ENCODE assay signal across 8 cellular contexts in genomic region chr7:67189777-67190469, GRCh38.
A peak's percentile ranks its signal among the peaks of the same experiment; 100 is the strongest.
DNase-seq lines count a peak whose midpoint lies in the region; ATAC-seq, FAIRE-seq and TF ChIP-seq lines count a peak whose summit lies in the region.
"Not testable (repeated sequence)": the region's sequence is repeated elsewhere in the genome, so short reads cannot be mapped to it uniquely, and the experiment has no call there.

No MANE protein-coding gene starts in this region.

- H3K79me2 ChIP-seq in endothelial cell of umbilical vein (ENCODE audit: control insufficient read depth, insufficient read depth, low read length): not testable (repeated sequence)

- CTCF ChIA-PET in WTC11 (lab: Charles Lee); endothelial cell of umbilical vein (lab: Charles Lee): not testable (repeated sequence)

- peak overlapping the region; percentile 71 for H3K27ac ChIP-seq in C4-2B
- not testable (repeated sequence) for H3K27ac ChIP-seq in endothelial cell of umbilical vein (ENCODE audit: insufficient read depth, low read depth, low read length)

- peak overlapping the region; percentile 96 for H3K27ac Mint-ChIP-seq in WTC11
- peak overlapping the region; percentile 26 for H3K27ac Mint-ChIP-seq in progenitor cell of endocrine pancreas

- H3K4me3 ChIP-seq in endothelial cell of umbilical vein (replicated peaks in 1 of 3; ENCODE audit: insufficient read depth in 1 of 3, low read depth in 1 of 3, low read length in 3 of 3): not testable (repeated sequence)

- not testable (repeated sequence) for H3K36me3 Mint-ChIP-seq in WTC11; progenitor cell of endocrine pancreas (ENCODE audit: insufficient read depth)

- H3K4me1 ChIP-seq in endothelial cell of umbilical vein (ENCODE audit: control insufficient read depth, extremely low read depth, insufficient read depth, low read length): not testable (repeated sequence)

- peaks cover 48% of the 10 kb centered on the region for H3K4me1 Mint-ChIP-seq in WTC11
- H3K4me1 Mint-ChIP-seq in progenitor cell of endocrine pancreas (ENCODE audit: low read depth): peaks cover 21% of the 10 kb centered on the region

- peak; percentile 86 for FAIRE-seq in endothelial cell of umbilical vein (lab: Jason Lieb, UNC)

- peak; percentile 49 for ATAC-seq in WTC11

- H3K4me3 Mint-ChIP-seq in WTC11: peak overlapping the region; percentile 45
- not testable (repeated sequence) for H3K4me3 Mint-ChIP-seq in progenitor cell of endocrine pancreas (ENCODE audit: low read depth)

- H3K9me3 ChIP-seq in endothelial cell of umbilical vein (replicated peaks; ENCODE audit: control insufficient read depth, insufficient read depth, low read length): not testable (repeated sequence)

- H3K9me1 ChIP-seq in endothelial cell of umbilical vein (replicated peaks; ENCODE audit: control insufficient read depth, extremely low read depth, insufficient read depth, low read length): not testable (repeated sequence)

- not testable (repeated sequence) for H3K36me3 ChIP-seq in endothelial cell of umbilical vein (ENCODE audit: control insufficient read depth in 2 of 2, extremely low read depth in 1 of 2, insufficient read depth in 2 of 2, low read length in 2 of 2)

- not testable (repeated sequence) for H3K9ac ChIP-seq in endothelial cell of umbilical vein (replicated peaks; ENCODE audit: extremely low read depth, insufficient read depth, low read length)

- H3K27me3 ChIP-seq in endothelial cell of umbilical vein (ENCODE audit: control insufficient read depth in 2 of 2, insufficient read depth in 2 of 2, low read length in 2 of 2): not testable (repeated sequence)

- intact Hi-C loops in endothelial cell of umbilical vein (cut with micrococcal nuclease): not testable (repeated sequence)

- POLR2A ChIA-PET in WTC11 (lab: Charles Lee); endothelial cell of umbilical vein (lab: Charles Lee): not testable (repeated sequence)

- not testable (repeated sequence) for H2AFZ ChIP-seq in endothelial cell of umbilical vein (ENCODE audit: low read depth, low read length)

- not testable (repeated sequence) for H3K27me3 Mint-ChIP-seq in WTC11 (ENCODE audit: low read depth); progenitor cell of endocrine pancreas

- dilution Hi-C loops in endothelial cell of umbilical vein (cut with MboI; ENCODE audit: extremely low pct_ligation_motif_present, low sequenced_read_pairs): not testable (repeated sequence)

- not testable (repeated sequence) for H3K4me2 ChIP-seq in endothelial cell of umbilical vein (ENCODE audit: insufficient read depth, low read length)

- DNase-seq in DMS53 (lab: John Stamatoyannopoulos, UW) (peak; percentile 78), NCI-H146 treated with DMSO at 0.1 percent for 48 hours (lab: John Stamatoyannopoulos, UW; ENCODE audit: unreplicated experiment) (peak; percentile 83), NCI-H69 (lab: John Stamatoyannopoulos, UW) (peak; percentile 88), left kidney (ENCODE audit: low read depth, low spot score) (peak; percentile 35)
- DNase-seq in WTC11 (ENCODE audit: low spot score); endothelial cell of umbilical vein (ENCODE audit: low read depth, low spot score); progenitor cell of endocrine pancreas (ENCODE audit: low spot score, unreplicated experiment): not testable (repeated sequence)

- H3K9me3 Mint-ChIP-seq in WTC11; progenitor cell of endocrine pancreas (ENCODE audit: low read depth): not testable (repeated sequence)

- not testable (repeated sequence) for TF ChIP-seq CTCF in C4-2B (conservative IDR thresholded peaks at IDR 0.05); WTC11 (IDR thresholded peaks at IDR 0.05); endothelial cell of umbilical vein (IDR thresholded peaks at IDR 0.05; ENCODE audit: extremely low read depth in 1 of 2, insufficient read depth in 1 of 2, low read depth in 1 of 2, low read length in 2 of 2); progenitor cell of endocrine pancreas (IDR thresholded peaks at IDR 0.05; ENCODE audit: unreplicated experiment)

- not testable (repeated sequence) for TF ChIP-seq POLR2A in endothelial cell of umbilical vein (IDR thresholded peaks at IDR 0.05; ENCODE audit: low read depth, low read length)

- not testable (repeated sequence) for H4K20me1 ChIP-seq in endothelial cell of umbilical vein (replicated peaks; ENCODE audit: control insufficient read depth, extremely low read depth, insufficient read depth, low read length)

- not testable (repeated sequence) for BruUV-seq in endothelial cell of umbilical vein (replicated peaks; lab: Mats Ljungman, UMichigan)
